28 cellular contexts compared by ENCODE assay signal in genomic region chr1:61238371-61238689, GRCh38.
DNase-seq lines count a peak whose midpoint lies in the region; ATAC-seq, FAIRE-seq and TF ChIP-seq lines count a peak whose summit lies in the region.
"Had no signal": no experiment of that assay in that cellular context is flagged by ENCODE, and none has a peak within 500 bp of the region (broad histone marks: within the 10 kb centered on the region; RNA-seq: fewer than 3 reads in every experiment).

No MANE protein-coding gene starts in this region.

- ATAC-seq in gastrocnemius medialis (peak; percentile 27 to 66), HG03520 (IDR thresholded peaks at IDR 0.05; ENCODE audit: unreplicated experiment) (no peak)
- ATAC-seq: activated CD8-positive, alpha-beta memory T cell treated with anti-CD3 and anti-CD28 coated beads, Interleukin-2, amount 10 ng/mL, durations not matched to agents 7 days and 5 days; activated T-cell treated with anti-CD3 and anti-CD28 coated beads, Interleukin-2, amount 50 U/mL, for 72 hours; GM12878; HepG2; left colon; naive thymus-derived CD8-positive, alpha-beta T cell; SK-N-SH treated with all-trans-retinoic acid at 6 μM for 48 hours; stimulated activated naive B cell treated with anti-CD40 and anti-IgM and Interleukin-4, amounts not matched to agents 10 μg/mL and 1 μg/mL and 100 μg/mL, for 72 hours had no signal

- TF ChIP-seq POLR2A in gastrocnemius medialis (IDR thresholded peaks at IDR 0.05): no peak

- FAIRE-seq in bronchial epithelial cell (lab: Jason Lieb, UNC): peak; percentile 36
- FAIRE-seq: GM12878, HepG2 had no signal

- no peaks in the 10 kb centered on the region for H3K9me3 ChIP-seq in gastrocnemius medialis
- H3K9me3 ChIP-seq: adrenal gland, colonic mucosa, heart left ventricle, ovary, right lobe of liver, testis, uterus had no signal

- DNase-seq in NCI-H69 (lab: John Stamatoyannopoulos, UW) (peak; percentile 71), bronchial epithelial cell (ENCODE audit: low read depth) (no peak), medulla oblongata (ENCODE audit: extremely low spot score) (peak; percentile 45), gastrocnemius medialis (no peak), hepatic stellate cell (ENCODE audit: low spot score) (no peak), H7 (no peak)
- DNase-seq: activated CD4-positive, alpha-beta T cell treated with anti-CD3 and anti-CD28 coated beads, Interleukin-2, amount 50 U/mL, for 1 hour; activated CD8-positive, alpha-beta memory T cell treated with anti-CD3 and anti-CD28 coated beads, Interleukin-2, amount 10 ng/mL, durations not matched to agents 7 days and 5 days; activated naive CD4-positive, alpha-beta T cell; activated T-cell treated with anti-CD3 and anti-CD28 coated beads, Interleukin-2, amount 50 U/mL, for 72 hours; adrenal gland; CD4-positive, CD25-positive, alpha-beta regulatory T cell; colonic mucosa; effector memory CD4-positive, alpha-beta T cell; heart left ventricle; left colon; naive thymus-derived CD8-positive, alpha-beta T cell; NCI-H446 treated with DMSO at 0.1 percent for 48 hours; ovary; right lobe of liver; stimulated activated naive B cell treated with anti-CD40 and anti-IgM and Interleukin-4, amounts not matched to agents 10 μg/mL and 1 μg/mL and 100 μg/mL, for 72 hours; T-helper 2 cell; testis; uterus had no signal

- H3K27me3 ChIP-seq in bronchial epithelial cell (ENCODE audit: control insufficient read depth, insufficient read depth, low read length): no peaks in the 10 kb centered on the region
- H3K27me3 ChIP-seq in gastrocnemius medialis: no peaks in the 10 kb centered on the region
- no peaks in the 10 kb centered on the region for H3K27me3 ChIP-seq in H7 (ENCODE audit: control insufficient read depth, insufficient read depth, low read length)
- H3K27me3 ChIP-seq: adrenal gland, colonic mucosa, heart left ventricle, ovary, right lobe of liver, testis, uterus had no signal

- in situ Hi-C loops in gastrocnemius medialis (cut with MboI; ENCODE audit: low sequenced_read_pairs in 4 of 4): loop anchor here in 1 of 4 donors (25.0 kb wide), 1 partner anchor 176 kb away; no protein-coding TSS in a partner anchor

- no peak for TF ChIP-seq CTCF in bronchial epithelial cell (IDR thresholded peaks at IDR 0.05; ENCODE audit: insufficient read depth, low read length, severe bottlenecking)
- no peak for TF ChIP-seq CTCF in gastrocnemius medialis (IDR thresholded peaks at IDR 0.05 in 4 of 5, conservative IDR thresholded peaks at IDR 0.05 in 1 of 5)

- intact Hi-C loops in gastrocnemius medialis (cut with DNase I; ENCODE audit: low total_unique reads): no loop called here

- peaks cover 40 to 45% of the 10 kb centered on the region in 2 donors for H3K4me1 ChIP-seq in gastrocnemius medialis
- H3K4me1 ChIP-seq: colonic mucosa had no signal

- H3K27ac ChIP-seq in gastrocnemius medialis: peak overlapping the region; percentile 62 to 89 (median 80)
- H3K27ac ChIP-seq: adrenal gland, colonic mucosa, ovary, right lobe of liver, testis had no signal

- no peak overlapping the region for H3K4me3 ChIP-seq in bronchial epithelial cell (ENCODE audit: low read depth, low read length)
- H3K4me3 ChIP-seq in gastrocnemius medialis: peak overlapping the region in 2 of 4 donors; percentile 2 to 28
- H3K4me3 ChIP-seq in H7 (ENCODE audit: insufficient read depth, low read depth, low read length): no peak overlapping the region
- H3K4me3 ChIP-seq: adrenal gland, colonic mucosa, GM12878, heart left ventricle, ovary, right lobe of liver, testis, uterus had no signal

- H3K36me3 ChIP-seq in bronchial epithelial cell (ENCODE audit: control insufficient read depth, insufficient read depth, low read length) (no peaks in the 10 kb centered on the region), gastrocnemius medialis (no peaks in the 10 kb centered on the region), H7 (replicated peaks; ENCODE audit: control insufficient read depth, insufficient read depth, low read length) (no peaks in the 10 kb centered on the region)
- H3K36me3 ChIP-seq: adrenal gland, colonic mucosa, heart left ventricle, ovary, right lobe of liver, uterus had no signal

Comparison
In these comparisons a context has a peak if more than half of its experiments do, and no peak if none do; other contexts are left out.
1. DNase-seq: peak in NCI-H69 (single experiment) and medulla oblongata (single experiment); none in bronchial epithelial cell (single experiment), gastrocnemius medialis (0 of 2), hepatic stellate cell (single experiment) and H7 (single experiment).